Comparison of ENCODE assay signal across 19 cellular contexts in the genomic region with DNA sequence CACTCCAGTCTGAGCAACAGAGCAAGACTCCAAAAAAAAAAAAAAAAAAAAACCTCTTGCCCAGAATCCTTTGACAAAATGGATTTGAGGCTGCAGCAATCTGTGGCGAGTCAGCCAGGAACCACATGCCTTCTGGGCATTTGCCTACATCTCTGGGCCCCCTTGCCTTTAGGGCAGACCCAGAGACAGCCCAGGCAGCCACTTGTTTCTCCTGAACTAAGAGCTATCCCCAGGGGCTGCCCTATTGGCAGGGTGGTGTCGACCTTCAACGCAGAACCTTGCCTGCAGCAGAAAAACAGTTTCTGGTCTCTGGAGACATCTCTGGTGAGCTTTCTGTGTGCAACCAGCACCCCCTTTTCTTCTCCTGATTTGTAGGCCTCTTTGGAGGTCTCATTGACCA.
"Had no signal": no experiment of that assay in that cellular context is flagged by ENCODE, and none has a peak within 500 bp of the region (broad histone marks: within the 10 kb centered on the region; RNA-seq: fewer than 3 reads in every experiment).

No MANE protein-coding gene starts in this region.

- H3K27ac ChIP-seq: body of pancreas, hepatocyte, lower lobe of right lung, right lobe of liver, suprapubic skin, upper lobe of right lung had no signal

- H3K36me3 ChIP-seq: lower lobe of right lung, right lobe of liver, suprapubic skin, upper lobe of right lung had no signal

- H3K27ac Mint-ChIP-seq: activated naive CD4-positive, alpha-beta T cell treated with anti-CD3 and anti-CD28 coated beads, Interleukin-2, amount 50 U/mL, for 24 hours; naive B cell had no signal

- H3K4me3 ChIP-seq: body of pancreas, hepatocyte, lower lobe of right lung, right lobe of liver, suprapubic skin, upper lobe of right lung had no signal

- H3K4me1 Mint-ChIP-seq: activated naive CD4-positive, alpha-beta T cell treated with anti-CD3 and anti-CD28 coated beads, Interleukin-2, amount 50 U/mL, for 24 hours; central memory CD8-positive, alpha-beta T cell; naive B cell; T-helper 17 cell had no signal

- H3K4me1 ChIP-seq: body of pancreas, lower lobe of right lung, right lobe of liver, suprapubic skin, upper lobe of right lung had no signal

- H3K9me3 Mint-ChIP-seq: activated naive CD4-positive, alpha-beta T cell treated with anti-CD3 and anti-CD28 coated beads, Interleukin-2, amount 50 U/mL, for 24 hours; central memory CD8-positive, alpha-beta T cell had no signal

- H3K9me3 ChIP-seq: body of pancreas, lower lobe of right lung, right lobe of liver, suprapubic skin, upper lobe of right lung had no signal

- H3K27me3 ChIP-seq: body of pancreas, hepatocyte, right lobe of liver, upper lobe of right lung had no signal

- H3K4me3 Mint-ChIP-seq: activated naive CD4-positive, alpha-beta T cell treated with anti-CD3 and anti-CD28 coated beads, Interleukin-2, amount 50 U/mL, for 24 hours; central memory CD8-positive, alpha-beta T cell; naive B cell; T-helper 17 cell had no signal

- H3K4me2 ChIP-seq: hepatocyte had no signal

- H3K36me3 Mint-ChIP-seq: activated naive CD4-positive, alpha-beta T cell treated with anti-CD3 and anti-CD28 coated beads, Interleukin-2, amount 50 U/mL, for 24 hours; naive B cell had no signal

- DNase-seq: activated CD4-positive, alpha-beta T cell treated with anti-CD3 and anti-CD28 coated beads, Interleukin-2, amount 50 U/mL, for 1 hour; activated effector memory CD4-positive, alpha-beta T cell treated with Interleukin-2 at 50 U/mL for 16 hours; activated T-cell treated with anti-CD3 and anti-CD28 coated beads, Interleukin-2, amount 50 U/mL, for 1 hour; amniotic stem cell; body of pancreas; cortex of kidney; effector CD8-positive, alpha-beta T cell; kidney glomerular epithelial cell; lower lobe of right lung; naive B cell; posterior cingulate gyrus; right lobe of liver; stimulated activated naive CD4-positive, alpha-beta T cell treated with Interleukin-2 at 50 U/mL for 16 hours; T-helper 17 cell; upper lobe of right lung had no signal

- ATAC-seq: body of pancreas, lower lobe of right lung, right lobe of liver, T-helper 17 cell, upper lobe of right lung had no signal
